8 cellular contexts compared by ENCODE assay signal in genomic region chr17:58691701-58692238, GRCh38. TPM values are rescaled to one million over a fixed set of nuclear protein-coding genes. Genes with fewer than 3 reads are reported as not detected.
A peak's percentile ranks its signal among the peaks of the same experiment; 100 is the strongest.
DNase-seq lines count a peak whose midpoint lies in the region; ATAC-seq, FAIRE-seq and TF ChIP-seq lines count a peak whose summit lies in the region.

Gene TEX14, minus strand, starts transcription at chr17:58692045. Its CDS starts 40,044 bp downstream, at chr17:58652001.

- no peak for TF ChIP-seq CTCF in fibroblast of villous mesenchyme (IDR thresholded peaks at IDR 0.05; ENCODE audit: insufficient read depth, low read depth, low read length)
- TF ChIP-seq CTCF in gastrocnemius medialis (IDR thresholded peaks at IDR 0.05 in 4 of 5, conservative IDR thresholded peaks at IDR 0.05 in 1 of 5), result no peak

- peaks cover 10 to 12% of the 10 kb centered on the region in 2 donors for H3K4me1 ChIP-seq in gastrocnemius medialis

- peak within 1 kb of the TSS; percentile 87 for H3K9ac ChIP-seq in SK-N-MC (ENCODE audit: insufficient read length)

- no peak for ATAC-seq in gastrocnemius medialis
- no peak for ATAC-seq in HG03139 (IDR thresholded peaks at IDR 0.05; ENCODE audit: unreplicated experiment)
- ATAC-seq in GM21529 (IDR thresholded peaks at IDR 0.05; ENCODE audit: unreplicated experiment), result no peak
- ATAC-seq in HG03460 (IDR thresholded peaks at IDR 0.05; ENCODE audit: unreplicated experiment), result no peak

- H3K4me3 ChIP-seq in SK-N-MC, result peak within 1 kb of the TSS; percentile 89
- peak within 1 kb of the TSS; percentile 75 for H3K4me3 ChIP-seq in fibroblast of villous mesenchyme (ENCODE audit: low read depth, low read length)
- peak within 1 kb of the TSS; percentile 65 to 80 (median 79) for H3K4me3 ChIP-seq in gastrocnemius medialis

- TF ChIP-seq POLR2A in gastrocnemius medialis (IDR thresholded peaks at IDR 0.05), result no peak

- peak; percentile 4 for FAIRE-seq in GM19239 (lab: Jason Lieb, UNC)

- H3K27ac ChIP-seq in SK-N-MC (peak within 1 kb of the TSS; percentile 88), gastrocnemius medialis (peak within 1 kb of the TSS; percentile 74 to 79 (median 76))

- no peaks in the 10 kb centered on the region for H3K27me3 ChIP-seq in gastrocnemius medialis

- H3K9me3 ChIP-seq in SK-N-MC (ENCODE audit: low read depth, low read length) (no peaks in the 10 kb centered on the region), gastrocnemius medialis (no peaks in the 10 kb centered on the region)

- in situ Hi-C loops in gastrocnemius medialis (cut with MboI; ENCODE audit: low sequenced_read_pairs in 4 of 4), result loop anchor here in 1 of 4 donors (10.0 kb wide), 1 partner anchor 167 kb away; no protein-coding TSS in a partner anchor

- no peak for DNase-seq in GM19239 (ENCODE audit: insufficient read length, low spot score)
- DNase-seq in SK-N-MC (ENCODE audit: low read depth, low spot score), result no peak
- DNase-seq in fibroblast of villous mesenchyme (ENCODE audit: low read depth), result no peak
- no peak for DNase-seq in gastrocnemius medialis
- no peak for DNase-seq in NCI-H1105 treated with DMSO at 0.1 percent for 48 hours (lab: John Stamatoyannopoulos, UW)

- intact Hi-C loops in gastrocnemius medialis (cut with DNase I; ENCODE audit: low total_unique reads), result loop anchor here (1.0 to 5.0 kb wide), 3 partner anchors 60 to 172 kb away; no protein-coding TSS in a partner anchor

- H3K36me3 ChIP-seq in SK-N-MC (ENCODE audit: insufficient read depth, low read length) (peaks cover 11% of the 10 kb centered on the region), gastrocnemius medialis (peaks cover 0 to 9% of the 10 kb centered on the region in 2 donors)

RNA-seq across cellular contexts. Expression of gene TEX14, which starts in this region (rescaled TPM):
- total RNA-seq in fibroblast of villous mesenchyme (under 0.01 and 0.43 TPM in 2 replicates), gastrocnemius medialis (not detected)
